11 cellular contexts compared by ENCODE assay signal in the genomic region with DNA sequence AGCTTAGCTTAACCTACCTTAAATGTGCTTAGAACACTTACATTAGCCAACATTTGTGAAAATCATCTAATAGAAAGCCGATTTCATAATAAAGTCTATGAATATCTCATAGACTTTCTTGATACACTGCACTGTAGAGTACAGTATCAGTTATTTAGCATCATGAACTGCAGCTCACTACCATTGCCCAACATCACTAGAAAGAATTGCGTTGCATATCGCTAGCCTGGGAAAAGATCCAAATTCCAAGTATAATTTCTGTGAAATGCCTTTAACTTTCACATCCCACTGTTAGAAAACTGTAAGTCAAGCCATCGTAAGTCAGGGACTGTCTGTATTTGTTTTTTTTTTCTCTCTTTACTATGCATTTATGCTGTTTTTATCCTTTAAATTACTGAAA.
"Had no signal": no experiment of that assay in that cellular context is flagged by ENCODE, and none has a peak within 500 bp of the region (broad histone marks: within the 10 kb centered on the region; RNA-seq: fewer than 3 reads in every experiment).

No MANE protein-coding gene starts in this region.

- H3K36me3 ChIP-seq: esophagus squamous epithelium, gastroesophageal sphincter, thyroid gland, vagina had no signal

- H3K4me1 ChIP-seq: esophagus squamous epithelium, gastroesophageal sphincter, thyroid gland, vagina had no signal

- H3K27me3 ChIP-seq: esophagus squamous epithelium, gastroesophageal sphincter, thyroid gland, vagina had no signal

- H3K27ac ChIP-seq: esophagus squamous epithelium, gastroesophageal sphincter, thyroid gland, vagina had no signal

- ATAC-seq: gastroesophageal sphincter, WTC11 had no signal

- DNase-seq: activated CD4-positive, alpha-beta T cell treated with anti-CD3 and anti-CD28 coated beads for 48 hours; activated naive CD4-positive, alpha-beta T cell treated with anti-CD3 and anti-CD28 coated beads for 36 hours; esophagus squamous epithelium; hippocampal formation; kidney glomerular epithelial cell; posterior cingulate gyrus; small intestine; thyroid gland had no signal

- H3K9me3 ChIP-seq: esophagus squamous epithelium, gastroesophageal sphincter, thyroid gland, vagina had no signal

- H3K4me3 ChIP-seq: esophagus squamous epithelium, gastroesophageal sphincter, thyroid gland, vagina had no signal
